ENCODE assay signal across 1 cellular context in the genomic region with DNA sequence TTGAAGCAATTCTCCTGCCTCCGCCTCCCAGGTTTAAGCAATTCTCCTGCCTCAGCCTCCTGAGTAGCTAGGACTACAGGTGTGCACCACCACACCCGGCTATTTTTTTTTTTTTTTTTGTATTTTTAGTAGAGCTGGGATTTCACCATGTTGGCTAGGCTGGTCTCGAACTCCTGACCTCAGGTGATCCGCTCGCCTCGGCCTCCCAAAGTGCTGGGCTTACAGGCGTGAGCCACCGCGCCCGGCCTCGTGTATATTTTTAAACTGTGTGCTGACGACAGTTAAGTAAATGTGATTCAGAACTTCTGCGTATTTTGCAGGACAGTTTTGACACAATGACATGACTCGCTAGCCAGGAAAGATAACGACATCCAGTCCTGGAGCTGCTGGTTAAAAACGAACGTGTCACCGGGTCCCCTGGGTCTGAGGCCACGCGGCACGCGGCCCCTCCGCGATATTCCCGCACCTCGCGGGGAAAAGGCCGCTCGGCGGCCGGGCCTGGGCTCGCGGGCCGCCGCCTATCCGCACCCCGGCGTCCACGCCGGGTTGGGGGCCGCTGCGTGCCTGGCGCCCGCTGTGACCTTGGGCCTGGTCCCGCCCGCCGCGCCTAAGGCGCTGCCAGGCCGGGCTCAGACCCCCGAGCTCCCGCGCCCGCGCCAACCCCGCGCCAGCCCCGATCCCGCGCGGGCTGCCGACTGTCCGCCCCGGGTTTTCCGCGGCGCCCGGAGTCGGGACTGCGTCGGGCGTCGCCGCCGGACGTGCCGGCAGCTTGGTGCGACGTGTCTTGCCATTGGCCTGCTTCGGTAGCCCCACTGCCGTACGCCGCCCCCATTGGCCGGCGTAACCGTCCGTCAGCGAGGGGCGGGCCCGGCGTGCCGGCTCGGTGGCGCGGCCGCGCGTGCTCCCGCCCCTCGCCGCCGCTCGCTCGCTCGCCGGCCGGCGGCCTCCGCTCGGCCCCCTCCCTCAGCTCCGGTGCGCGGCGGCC.
A peak's percentile ranks its signal among the peaks of the same experiment; 100 is the strongest.
TF ChIP-seq lines count a peak whose summit lies in the region.

A gene (plus strand): TSS at position 907 of the 985 bp plus-strand sequence. CDS start 157 bp downstream, outside the sequence.

TF ChIP-seq in SK-N-SH, 30 proteins besides CTCF, POLR2A, EP300 and RAD21 (continued from another document):
- TF ChIP-seq, protein P1, sequence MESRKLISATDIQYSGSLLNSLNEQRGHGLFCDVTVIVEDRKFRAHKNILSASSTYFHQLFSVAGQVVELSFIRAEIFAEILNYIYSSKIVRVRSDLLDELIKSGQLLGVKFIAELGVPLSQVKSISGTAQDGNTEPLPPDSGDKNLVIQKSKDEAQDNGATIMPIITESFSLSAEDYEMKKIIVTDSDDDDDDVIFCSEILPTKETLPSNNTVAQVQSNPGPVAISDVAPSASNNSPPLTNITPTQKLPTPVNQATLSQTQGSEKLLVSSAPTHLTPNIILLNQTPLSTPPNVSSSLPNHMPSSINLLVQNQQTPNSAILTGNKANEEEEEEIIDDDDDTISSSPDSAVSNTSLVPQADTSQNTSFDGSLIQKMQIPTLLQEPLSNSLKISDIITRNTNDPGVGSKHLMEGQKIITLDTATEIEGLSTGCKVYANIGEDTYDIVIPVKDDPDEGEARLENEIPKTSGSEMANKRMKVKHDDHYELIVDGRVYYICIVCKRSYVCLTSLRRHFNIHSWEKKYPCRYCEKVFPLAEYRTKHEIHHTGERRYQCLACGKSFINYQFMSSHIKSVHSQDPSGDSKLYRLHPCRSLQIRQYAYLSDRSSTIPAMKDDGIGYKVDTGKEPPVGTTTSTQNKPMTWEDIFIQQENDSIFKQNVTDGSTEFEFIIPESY (IDR thresholded peaks at IDR 0.05; ENCODE audit: borderline replicate concordance, low read depth): peak; percentile 80; the same call in 1 of the 2 replicates
